In the genomic region with DNA sequence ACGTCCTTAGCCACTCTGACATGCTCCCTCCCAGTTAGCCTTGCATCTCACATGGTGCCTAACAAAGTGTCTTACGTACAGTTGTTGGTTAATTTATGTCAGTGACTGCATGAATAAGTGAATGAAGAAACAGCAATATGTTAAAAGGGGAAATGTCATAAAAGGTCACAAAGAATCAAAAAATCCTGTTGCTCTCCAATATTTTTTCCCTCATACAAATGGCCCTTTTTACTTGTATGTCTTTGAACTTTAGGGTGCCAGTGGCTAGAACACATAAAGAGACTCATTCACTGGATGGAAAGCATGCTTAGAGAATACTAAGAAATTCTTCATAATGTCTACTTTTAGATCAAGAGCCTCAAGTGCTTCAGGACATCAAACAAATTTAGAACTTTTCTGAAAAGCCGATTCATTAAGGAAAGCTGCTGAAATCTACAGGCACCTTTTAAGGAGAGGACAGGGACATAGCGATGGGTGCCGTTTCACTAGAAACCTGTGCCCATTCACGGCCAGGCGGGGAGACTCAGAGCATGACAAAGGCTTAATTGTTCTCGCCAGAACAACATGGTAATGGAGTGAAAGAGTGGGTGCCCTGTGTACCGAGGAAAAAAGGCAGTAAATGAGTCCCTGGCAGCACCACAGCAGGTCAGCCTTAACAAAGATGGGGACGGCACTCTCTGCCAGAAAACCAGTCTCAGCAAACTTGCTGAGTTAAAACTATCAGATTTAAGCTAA, we compare ENCODE assay signal across 1 cellular context.
TF ChIP-seq lines count a peak whose summit lies in the region.

No MANE protein-coding gene starts in this region.

TF ChIP-seq in HepG2, 621 proteins besides CTCF, POLR2A, EP300 and RAD21 (continued from another document):
- TF ChIP-seq HMG20A (CRISPR knock-in tag; IDR thresholded peaks at IDR 0.05; ENCODE audit: borderline replicate concordance) (peak; percentile 14; the same call in 1 of the 2 replicates), GATAD2A (CRISPR knock-in tag; IDR thresholded peaks at IDR 0.05) (peak; percentile 40; the same call in 1 of the 2 replicates), ZNF678 (CRISPR knock-in tag; IDR thresholded peaks at IDR 0.05) (no peak), ZNF563 (CRISPR knock-in tag; IDR thresholded peaks at IDR 0.05) (no peak), ZNF136 (CRISPR knock-in tag; IDR thresholded peaks at IDR 0.05; ENCODE audit: low read depth) (no peak), ZNF263 (CRISPR knock-in tag; IDR thresholded peaks at IDR 0.05) (no peak), SOX6 (IDR thresholded peaks at IDR 0.05) (no peak), SOX6 (CRISPR knock-in tag; IDR thresholded peaks at IDR 0.05) (peak; percentile 43; the same call in 1 of the 2 replicates), KMT2A (CRISPR knock-in tag; IDR thresholded peaks at IDR 0.05) (no peak), CCDC6 (CRISPR knock-in tag; IDR thresholded peaks at IDR 0.05) (no peak), ZNF44 (CRISPR knock-in tag; IDR thresholded peaks at IDR 0.05) (no peak), SOX13 (IDR thresholded peaks at IDR 0.05) (no peak), SOX13 (CRISPR knock-in tag; conservative IDR thresholded peaks at IDR 0.05 in 1 of 2, IDR thresholded peaks at IDR 0.05 in 1 of 2) (peak in 1 of 2 experiments; percentile 80; a peak in 2 of 4 replicates), REPIN1 (CRISPR knock-in tag; IDR thresholded peaks at IDR 0.05; ENCODE audit: borderline replicate concordance, low read depth) (0 out of 2 replicates have a peak, but pooled peaks have one; percentile 24), FOXA1 (IDR thresholded peaks at IDR 0.05) (no peak), FOXA1 (CRISPR knock-in tag; IDR thresholded peaks at IDR 0.05) (peak; percentile 31; the same call in 1 of the 2 replicates), XRCC5 (optimal IDR thresholded peaks at IDR 0.05; ENCODE audit: low read length) (peak; percentile 54), SP5 (CRISPR knock-in tag; IDR thresholded peaks at IDR 0.05; ENCODE audit: borderline replicate concordance, low read depth) (no peak), BCL6 (CRISPR knock-in tag; IDR thresholded peaks at IDR 0.05) (peak; percentile 25; the same call in 1 of the 2 replicates), ZNF557 (CRISPR knock-in tag; IDR thresholded peaks at IDR 0.05) (no peak), ZNF724P (CRISPR knock-in tag; IDR thresholded peaks at IDR 0.05; ENCODE audit: borderline replicate concordance) (no peak), NFKBIZ (CRISPR knock-in tag; IDR thresholded peaks at IDR 0.05) (no peak), ZNF644 (CRISPR knock-in tag; IDR thresholded peaks at IDR 0.05; ENCODE audit: low read depth) (peak; percentile 89; the same call in 1 of the 2 replicates), FOXA3 (CRISPR knock-in tag; IDR thresholded peaks at IDR 0.05) (peak; percentile 33; the same call in 1 of the 2 replicates), SRF (IDR thresholded peaks at IDR 0.05; ENCODE audit: low read depth, low read length) (no peak)
- TF ChIP-seq, protein P1, sequence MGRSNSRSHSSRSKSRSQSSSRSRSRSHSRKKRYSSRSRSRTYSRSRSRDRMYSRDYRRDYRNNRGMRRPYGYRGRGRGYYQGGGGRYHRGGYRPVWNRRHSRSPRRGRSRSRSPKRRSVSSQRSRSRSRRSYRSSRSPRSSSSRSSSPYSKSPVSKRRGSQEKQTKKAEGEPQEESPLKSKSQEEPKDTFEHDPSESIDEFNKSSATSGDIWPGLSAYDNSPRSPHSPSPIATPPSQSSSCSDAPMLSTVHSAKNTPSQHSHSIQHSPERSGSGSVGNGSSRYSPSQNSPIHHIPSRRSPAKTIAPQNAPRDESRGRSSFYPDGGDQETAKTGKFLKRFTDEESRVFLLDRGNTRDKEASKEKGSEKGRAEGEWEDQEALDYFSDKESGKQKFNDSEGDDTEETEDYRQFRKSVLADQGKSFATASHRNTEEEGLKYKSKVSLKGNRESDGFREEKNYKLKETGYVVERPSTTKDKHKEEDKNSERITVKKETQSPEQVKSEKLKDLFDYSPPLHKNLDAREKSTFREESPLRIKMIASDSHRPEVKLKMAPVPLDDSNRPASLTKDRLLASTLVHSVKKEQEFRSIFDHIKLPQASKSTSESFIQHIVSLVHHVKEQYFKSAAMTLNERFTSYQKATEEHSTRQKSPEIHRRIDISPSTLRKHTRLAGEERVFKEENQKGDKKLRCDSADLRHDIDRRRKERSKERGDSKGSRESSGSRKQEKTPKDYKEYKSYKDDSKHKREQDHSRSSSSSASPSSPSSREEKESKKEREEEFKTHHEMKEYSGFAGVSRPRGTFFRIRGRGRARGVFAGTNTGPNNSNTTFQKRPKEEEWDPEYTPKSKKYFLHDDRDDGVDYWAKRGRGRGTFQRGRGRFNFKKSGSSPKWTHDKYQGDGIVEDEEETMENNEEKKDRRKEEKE (IDR thresholded peaks at IDR 0.05) = no peak
- TF ChIP-seq, protein P2, sequence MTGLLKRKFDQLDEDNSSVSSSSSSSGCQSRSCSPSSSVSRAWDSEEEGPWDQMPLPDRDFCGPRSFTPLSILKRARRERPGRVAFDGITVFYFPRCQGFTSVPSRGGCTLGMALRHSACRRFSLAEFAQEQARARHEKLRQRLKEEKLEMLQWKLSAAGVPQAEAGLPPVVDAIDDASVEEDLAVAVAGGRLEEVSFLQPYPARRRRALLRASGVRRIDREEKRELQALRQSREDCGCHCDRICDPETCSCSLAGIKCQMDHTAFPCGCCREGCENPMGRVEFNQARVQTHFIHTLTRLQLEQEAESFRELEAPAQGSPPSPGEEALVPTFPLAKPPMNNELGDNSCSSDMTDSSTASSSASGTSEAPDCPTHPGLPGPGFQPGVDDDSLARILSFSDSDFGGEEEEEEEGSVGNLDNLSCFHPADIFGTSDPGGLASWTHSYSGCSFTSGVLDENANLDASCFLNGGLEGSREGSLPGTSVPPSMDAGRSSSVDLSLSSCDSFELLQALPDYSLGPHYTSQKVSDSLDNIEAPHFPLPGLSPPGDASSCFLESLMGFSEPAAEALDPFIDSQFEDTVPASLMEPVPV (CRISPR knock-in tag; IDR thresholded peaks at IDR 0.05) = 0 out of 2 replicates have a peak, but pooled peaks have one; percentile 29
- TF ChIP-seq, protein P3, sequence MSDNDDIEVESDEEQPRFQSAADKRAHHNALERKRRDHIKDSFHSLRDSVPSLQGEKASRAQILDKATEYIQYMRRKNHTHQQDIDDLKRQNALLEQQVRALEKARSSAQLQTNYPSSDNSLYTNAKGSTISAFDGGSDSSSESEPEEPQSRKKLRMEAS (IDR thresholded peaks at IDR 0.05) = no peak
- TF ChIP-seq, protein P4, sequence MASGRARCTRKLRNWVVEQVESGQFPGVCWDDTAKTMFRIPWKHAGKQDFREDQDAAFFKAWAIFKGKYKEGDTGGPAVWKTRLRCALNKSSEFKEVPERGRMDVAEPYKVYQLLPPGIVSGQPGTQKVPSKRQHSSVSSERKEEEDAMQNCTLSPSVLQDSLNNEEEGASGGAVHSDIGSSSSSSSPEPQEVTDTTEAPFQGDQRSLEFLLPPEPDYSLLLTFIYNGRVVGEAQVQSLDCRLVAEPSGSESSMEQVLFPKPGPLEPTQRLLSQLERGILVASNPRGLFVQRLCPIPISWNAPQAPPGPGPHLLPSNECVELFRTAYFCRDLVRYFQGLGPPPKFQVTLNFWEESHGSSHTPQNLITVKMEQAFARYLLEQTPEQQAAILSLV (CRISPR knock-in tag; IDR thresholded peaks at IDR 0.05; ENCODE audit: borderline replicate concordance) = no peak
- TF ChIP-seq, protein P5, sequence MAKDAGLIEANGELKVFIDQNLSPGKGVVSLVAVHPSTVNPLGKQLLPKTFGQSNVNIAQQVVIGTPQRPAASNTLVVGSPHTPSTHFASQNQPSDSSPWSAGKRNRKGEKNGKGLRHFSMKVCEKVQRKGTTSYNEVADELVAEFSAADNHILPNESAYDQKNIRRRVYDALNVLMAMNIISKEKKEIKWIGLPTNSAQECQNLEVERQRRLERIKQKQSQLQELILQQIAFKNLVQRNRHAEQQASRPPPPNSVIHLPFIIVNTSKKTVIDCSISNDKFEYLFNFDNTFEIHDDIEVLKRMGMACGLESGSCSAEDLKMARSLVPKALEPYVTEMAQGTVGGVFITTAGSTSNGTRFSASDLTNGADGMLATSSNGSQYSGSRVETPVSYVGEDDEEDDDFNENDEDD (CRISPR knock-in tag; IDR thresholded peaks at IDR 0.05; ENCODE audit: borderline replicate concordance) = no peak
- TF ChIP-seq, protein P6, sequence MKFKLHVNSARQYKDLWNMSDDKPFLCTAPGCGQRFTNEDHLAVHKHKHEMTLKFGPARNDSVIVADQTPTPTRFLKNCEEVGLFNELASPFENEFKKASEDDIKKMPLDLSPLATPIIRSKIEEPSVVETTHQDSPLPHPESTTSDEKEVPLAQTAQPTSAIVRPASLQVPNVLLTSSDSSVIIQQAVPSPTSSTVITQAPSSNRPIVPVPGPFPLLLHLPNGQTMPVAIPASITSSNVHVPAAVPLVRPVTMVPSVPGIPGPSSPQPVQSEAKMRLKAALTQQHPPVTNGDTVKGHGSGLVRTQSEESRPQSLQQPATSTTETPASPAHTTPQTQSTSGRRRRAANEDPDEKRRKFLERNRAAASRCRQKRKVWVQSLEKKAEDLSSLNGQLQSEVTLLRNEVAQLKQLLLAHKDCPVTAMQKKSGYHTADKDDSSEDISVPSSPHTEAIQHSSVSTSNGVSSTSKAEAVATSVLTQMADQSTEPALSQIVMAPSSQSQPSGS (CRISPR knock-in tag; IDR thresholded peaks at IDR 0.05) = no peak
TF ChIP-seq in HepG2: peak in this region for 14.
